Comparison of ENCODE assay signal across 18 cellular contexts in genomic region chr2:12202301-12202700, GRCh38.
DNase-seq lines count a peak whose midpoint lies in the region; ATAC-seq and TF ChIP-seq lines count a peak whose summit lies in the region.
"Had no signal": no experiment of that assay in that cellular context is flagged by ENCODE, and none has a peak within 500 bp of the region (broad histone marks: within the 10 kb centered on the region; RNA-seq: fewer than 3 reads in every experiment).

No MANE protein-coding gene starts in this region.

- H3K4me2 ChIP-seq in smooth muscle cell, result peak overlapping the region; percentile 48

- no peak for TF ChIP-seq CTCF in choroid plexus epithelial cell (conservative IDR thresholded peaks at IDR 0.05; ENCODE audit: low read depth, low read length)
- TF ChIP-seq CTCF in smooth muscle cell (IDR thresholded peaks at IDR 0.05; ENCODE audit: borderline replicate concordance, insufficient read depth, poor library complexity, severe bottlenecking), result no peak
- no peak for TF ChIP-seq CTCF in gastrocnemius medialis (IDR thresholded peaks at IDR 0.05 in 4 of 5, conservative IDR thresholded peaks at IDR 0.05 in 1 of 5)

- no peaks in the 10 kb centered on the region for H3K36me3 ChIP-seq in smooth muscle cell (ENCODE audit: low read depth)
- no peaks in the 10 kb centered on the region for H3K36me3 ChIP-seq in gastrocnemius medialis

- H3K9me3 ChIP-seq in smooth muscle cell (replicated peaks; ENCODE audit: low read depth), result no peaks in the 10 kb centered on the region
- H3K9me3 ChIP-seq in gastrocnemius medialis, result no peaks in the 10 kb centered on the region

- 36% methylated on average over 7 of the region's 7 CpGs for WGBS in smooth muscle cell (ENCODE audit: low lambda C conversion rate)

- H3K4me3 ChIP-seq in choroid plexus epithelial cell (ENCODE audit: low read depth, low read length) (no peak overlapping the region), smooth muscle cell (no peak overlapping the region), gastrocnemius medialis (no peak overlapping the region)

- intact Hi-C loops in gastrocnemius medialis (cut with DNase I; ENCODE audit: low total_unique reads), result no loop called here

- H3K27ac ChIP-seq in smooth muscle cell (ENCODE audit: low read depth) (no peak overlapping the region), gastrocnemius medialis (no peak overlapping the region)

- DNase-seq in HCEC 1CT (peak; percentile 52), choroid plexus epithelial cell (ENCODE audit: low read depth) (peak; percentile 91), islet precursor cell (peak; percentile 70), smooth muscle cell (lab: John Stamatoyannopoulos, UW; ENCODE audit: unreplicated experiment) (no peak), NCI-H1930 (lab: John Stamatoyannopoulos, UW) (no peak), NCI-H1105 treated with DMSO at 0.1 percent for 48 hours (lab: John Stamatoyannopoulos, UW) (no peak), gastrocnemius medialis (no peak)
- no peak for DNase-seq in activated naive CD4-positive, alpha-beta T cell treated with anti-CD3 and anti-CD28 coated beads, Interleukin-2, amount 50 U/mL, for 16 hours
- DNase-seq: activated CD4-positive, alpha-beta T cell treated with anti-CD3 and anti-CD28 coated beads, Interleukin-2, amount 50 U/mL, for 4 hours; activated T-cell treated with anti-CD3 and anti-CD28 coated beads, Interleukin-2, amount 50 U/mL, for 1 hour; C1 segment of cervical spinal cord; DMS53; effector CD4-positive, alpha-beta T cell; foreskin melanocyte; NCI-H1694; NCI-H345; stimulated activated CD4-positive, alpha-beta T cell treated with anti-CD3 and anti-CD28 coated beads, Interleukin-12 subunit alpha, Interleukin-12 subunit beta, amount 100 ng/mL, for 4 hours had no signal

- H4K20me1 ChIP-seq in smooth muscle cell (ENCODE audit: low read depth), result no peaks in the 10 kb centered on the region

- no peaks in the 10 kb centered on the region for H3K27me3 ChIP-seq in smooth muscle cell (ENCODE audit: low read depth)
- no peaks in the 10 kb centered on the region for H3K27me3 ChIP-seq in gastrocnemius medialis

- in situ Hi-C loops in gastrocnemius medialis (cut with MboI; ENCODE audit: low sequenced_read_pairs in 4 of 4), result no loop called here

- ATAC-seq in gastrocnemius medialis, result no peak
- ATAC-seq: stimulated activated effector memory CD8-positive, alpha-beta T cell treated with anti-CD3 and anti-CD28 coated beads, Interleukin-12 subunit alpha, Interleukin-12 subunit beta, amount 100 ng/mL, for 72 hours had no signal

- H3K79me2 ChIP-seq in smooth muscle cell (ENCODE audit: low read depth), result no peaks in the 10 kb centered on the region

- H3K4me1 ChIP-seq in smooth muscle cell (ENCODE audit: low read depth) (peaks cover 4% of the 10 kb centered on the region), gastrocnemius medialis (no peaks in the 10 kb centered on the region)

- no peaks in the 10 kb centered on the region for H3F3A ChIP-seq in smooth muscle cell (ENCODE audit: low read depth)

- H3K9ac ChIP-seq in smooth muscle cell (ENCODE audit: low read depth), result no peak overlapping the region

- H2AFZ ChIP-seq in smooth muscle cell (ENCODE audit: low read depth), result peak overlapping the region; percentile 43

- TF ChIP-seq POLR2A in gastrocnemius medialis (IDR thresholded peaks at IDR 0.05), result no peak

Comparison
In these comparisons a context has a peak if more than half of its experiments do, and no peak if none do; other contexts are left out.
1. DNase-seq: peak in HCEC 1CT (single experiment), choroid plexus epithelial cell (single experiment) and islet precursor cell (single experiment); none in smooth muscle cell (single experiment), NCI-H1930 (0 of 2), NCI-H1105 treated with DMSO at 0.1 percent for 48 hours (single experiment), gastrocnemius medialis (0 of 2) and activated naive CD4-positive, alpha-beta T cell treated with anti-CD3 and anti-CD28 coated beads, Interleukin-2, amount 50 U/mL, for 16 hours (single experiment).